Comparison of ENCODE assay signal across 17 cellular contexts in genomic region chr1:230050973-230051735, GRCh38.
"Had no signal": no experiment of that assay in that cellular context is flagged by ENCODE, and none has a peak within 500 bp of the region (broad histone marks: within the 10 kb centered on the region; RNA-seq: fewer than 3 reads in every experiment).

No MANE protein-coding gene starts in this region.

- H3K27ac ChIP-seq: body of pancreas, colonic mucosa, ovary, sigmoid colon, spleen had no signal

- H3K9me3 Mint-ChIP-seq: activated T-helper 17 cell treated with anti-CD3 and anti-CD28 coated beads, Interleukin-2, amount 50 U/mL, for 72 hours; stimulated activated naive CD8-positive, alpha-beta T cell treated with anti-CD3 and anti-CD28 coated beads, Interleukin-15, amount 100 ng/mL, for 72 hours; T-helper 2 cell treated with Interferon-gamma antibody and Interleukin-4, amounts not matched to agents 5 μg/mL and 100 μg/mL, for 36 hours had no signal

- H3K9me3 ChIP-seq: body of pancreas, colonic mucosa, ovary, sigmoid colon, spleen had no signal

- H3K36me3 ChIP-seq: colonic mucosa, ovary, sigmoid colon, spleen had no signal

- ATAC-seq: activated T-helper 17 cell treated with anti-CD3 and anti-CD28 coated beads, Interleukin-2, amount 50 U/mL, for 72 hours; body of pancreas; esophagus mucosa; stimulated activated naive CD8-positive, alpha-beta T cell treated with anti-CD3 and anti-CD28 coated beads, Interleukin-15, amount 100 ng/mL, for 72 hours had no signal

- H3K27me3 ChIP-seq: body of pancreas, colonic mucosa, ovary, sigmoid colon, spleen had no signal

- DNase-seq: activated B cell treated with CpG ODN at 0.5 μM for 24 hours; activated CD4-positive, alpha-beta T cell treated with anti-CD3 and anti-CD28 coated beads for 48 hours; activated naive CD4-positive, alpha-beta T cell treated with anti-CD3 and anti-CD28 coated beads, Interleukin-2, amount 50 U/mL, for 16 hours; amygdala; body of pancreas; caudate nucleus; colonic mucosa; islet precursor cell; midbrain; ovary; sigmoid colon; spleen; stimulated activated naive CD8-positive, alpha-beta T cell treated with anti-CD3 and anti-CD28 coated beads, Interleukin-15, amount 100 ng/mL, for 72 hours had no signal

- H3K4me3 ChIP-seq: body of pancreas, colonic mucosa, ovary, sigmoid colon, spleen had no signal

- H3K4me1 Mint-ChIP-seq: activated T-helper 17 cell treated with anti-CD3 and anti-CD28 coated beads, Interleukin-2, amount 50 U/mL, for 72 hours had no signal

- H3K27me3 Mint-ChIP-seq: stimulated activated naive CD8-positive, alpha-beta T cell treated with anti-CD3 and anti-CD28 coated beads, Interleukin-15, amount 100 ng/mL, for 72 hours had no signal

- H3K4me3 Mint-ChIP-seq: activated B cell treated with CpG ODN at 0.5 μM for 24 hours; activated T-helper 17 cell treated with anti-CD3 and anti-CD28 coated beads, Interleukin-2, amount 50 U/mL, for 72 hours; T-helper 2 cell treated with Interferon-gamma antibody and Interleukin-4, amounts not matched to agents 5 μg/mL and 100 μg/mL, for 36 hours; type B pancreatic cell had no signal

- H3K4me1 ChIP-seq: colonic mucosa, sigmoid colon, spleen had no signal

- H3K36me3 Mint-ChIP-seq: type B pancreatic cell had no signal

- H3K27ac Mint-ChIP-seq: activated B cell treated with CpG ODN at 0.5 μM for 24 hours; activated T-helper 17 cell treated with anti-CD3 and anti-CD28 coated beads, Interleukin-2, amount 50 U/mL, for 72 hours; T-helper 2 cell treated with Interferon-gamma antibody and Interleukin-4, amounts not matched to agents 5 μg/mL and 100 μg/mL, for 36 hours; type B pancreatic cell had no signal
